21 cellular contexts compared by ENCODE assay signal in the genomic region with DNA sequence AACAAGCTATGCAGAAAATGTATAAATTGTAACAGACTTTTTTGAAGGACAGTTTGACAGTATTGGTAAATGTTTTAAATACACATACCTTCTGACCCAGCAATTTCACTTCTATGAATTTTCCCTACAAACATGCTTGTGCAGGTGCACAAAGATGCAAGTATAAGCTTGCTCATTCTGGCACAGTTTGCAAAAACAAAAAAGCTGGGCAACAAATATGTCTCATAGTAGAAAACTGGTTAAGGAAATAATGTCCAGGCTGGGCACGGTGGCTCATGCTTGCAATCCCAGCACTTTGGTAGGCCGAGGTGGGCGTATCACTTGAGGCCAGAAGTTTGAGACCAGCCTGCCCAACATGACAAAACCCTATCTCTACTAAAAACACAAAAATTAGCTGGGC.
"Had no signal": no experiment of that assay in that cellular context is flagged by ENCODE, and none has a peak within 500 bp of the region (broad histone marks: within the 10 kb centered on the region; RNA-seq: fewer than 3 reads in every experiment).

No MANE protein-coding gene starts in this region.

- ATAC-seq: activated CD4-positive, CD25-positive, alpha-beta regulatory T cell treated with anti-CD3 and anti-CD28 coated beads, Interleukin-2, amount 50 U/mL, for 24 hours; activated CD8-positive, alpha-beta T cell treated with anti-CD3 and anti-CD28 coated beads for 36 hours; activated T-cell treated with anti-CD3 and anti-CD28 coated beads, Interleukin-2, amount 50 U/mL, for 72 hours; Panc1 had no signal

- DNase-seq: activated CD4-positive, alpha-beta T cell treated with anti-CD3 and anti-CD28 coated beads for 4 hours; activated CD8-positive, alpha-beta memory T cell treated with anti-CD3 and anti-CD28 coated beads, Interleukin-2, amount 50 U/mL, for 4 hours; activated CD8-positive, alpha-beta T cell treated with anti-CD3 and anti-CD28 coated beads for 36 hours; activated gamma-delta T cell treated with Interleukin-2 at 50 U/mL for 16 hours; activated naive CD4-positive, alpha-beta T cell treated with anti-CD3 and anti-CD28 coated beads, Interleukin-2, amount 10 ng/mL, durations not matched to agents 7 days and 5 days; activated naive CD8-positive, alpha-beta T cell treated with anti-CD3 and anti-CD28 coated beads for 36 hours; activated T-cell treated with anti-CD3 and anti-CD28 coated beads, Interleukin-2, amount 50 U/mL, for 72 hours; anterior cingulate cortex; central memory CD4-positive, alpha-beta T cell; MM.1S; NCI-H1105; NCI-H1436; NCI-H1694 treated with DMSO at 0.1 percent for 48 hours; NCI-H2029 treated with DMSO at 0.1 percent for 48 hours; NCI-H446; NCI-H524 treated with DMSO at 0.1 percent for 48 hours; NCI-H748 treated with DMSO at 0.1 percent for 48 hours; OCI-M1; SHP77 treated with DMSO at 0.1 percent for 48 hours had no signal
